Comparison of ENCODE assay signal across 22 cellular contexts in genomic region chr2:95298471-95299111, GRCh38. TPM values are rescaled to one million over a fixed set of nuclear protein-coding genes. Genes with fewer than 3 reads are reported as not detected.
A peak's percentile ranks its signal among the peaks of the same experiment; 100 is the strongest.
DNase-seq lines count a peak whose midpoint lies in the region; ATAC-seq and TF ChIP-seq lines count a peak whose summit lies in the region.
"Had no signal": no experiment of that assay in that cellular context is flagged by ENCODE, and none has a peak within 500 bp of the region (broad histone marks: within the 10 kb centered on the region; RNA-seq: fewer than 3 reads in every experiment).

No MANE protein-coding gene starts in this region.

- 88% methylated on average over 9 of the region's 9 CpGs for WGBS in thyroid gland, 2 donors

- no peak overlapping the region for H3K27ac ChIP-seq in foreskin keratinocyte
- peak overlapping the region; percentile 94 to 99 (median 99) for H3K27ac ChIP-seq in thyroid gland
- H3K27ac ChIP-seq: RWPE1 had no signal

- no peak for TF ChIP-seq POLR2A in thyroid gland (IDR thresholded peaks at IDR 0.05)

- POLR2A ChIA-PET in T-cell (lab: Charles Lee) = no interaction called here

- CTCF ChIA-PET in T-cell (lab: Charles Lee) = no interaction called here

- no peak overlapping the region for H3K4me3 ChIP-seq in thyroid gland (replicated peaks in 1 of 3)
- H3K4me3 ChIP-seq: K562 had no signal

- H3K4me1 ChIP-seq in foreskin keratinocyte = no peaks in the 10 kb centered on the region
- H3K4me1 ChIP-seq in thyroid gland = peaks cover 35 to 70% of the 10 kb centered on the region in 2 donors
- H3K4me1 ChIP-seq: BE2C, Caco-2 had no signal

- no peaks in the 10 kb centered on the region for H3K36me3 ChIP-seq in thyroid gland
- H3K36me3 ChIP-seq: BE2C had no signal

- peaks cover 87% of the 10 kb centered on the region for H3K4me1 Mint-ChIP-seq in brain
- peaks cover 0 to 5% (median 0%) of the 10 kb centered on the region in 3 donors for H3K4me1 Mint-ChIP-seq in T-cell
- H3K4me1 Mint-ChIP-seq: CD4-positive, CD25-positive, alpha-beta regulatory T cell had no signal

- peak; percentile 68 for ATAC-seq in foreskin keratinocyte
- no peak for ATAC-seq in T-cell (replicated peaks in 1 of 4)
- ATAC-seq in GM18858 (IDR thresholded peaks at IDR 0.05; ENCODE audit: unreplicated experiment) = no peak
- ATAC-seq: K562, PC-3, SK-N-SH treated with all-trans-retinoic acid at 6 μM for 48 hours had no signal

- H3K9me3 ChIP-seq in thyroid gland = no peaks in the 10 kb centered on the region
- H3K9me3 ChIP-seq: BE2C, Caco-2 had no signal

- H3K27me3 Mint-ChIP-seq in brain (peaks cover 3% of the 10 kb centered on the region), T-cell (peaks cover 0 to 4% of the 10 kb centered on the region in 2 donors)
- H3K27me3 Mint-ChIP-seq: CD4-positive, CD25-positive, alpha-beta regulatory T cell had no signal

- H3K9me3 Mint-ChIP-seq in brain (peaks cover 0 to 2% (median 0%) of the 10 kb centered on the region in 5 experiments), T-cell (no peaks in the 10 kb centered on the region)
- H3K9me3 Mint-ChIP-seq: CD4-positive, CD25-positive, alpha-beta regulatory T cell had no signal

- intact Hi-C loops in thyroid gland (cut with DNase I) = no loop called here

- TF ChIP-seq CTCF in brain (conservative IDR thresholded peaks at IDR 0.05) (no peak), foreskin keratinocyte (conservative IDR thresholded peaks at IDR 0.05) (no peak), thyroid gland (IDR thresholded peaks at IDR 0.05) (no peak)

- H3K27me3 ChIP-seq in foreskin keratinocyte (peaks cover 38% of the 10 kb centered on the region), thyroid gland (no peaks in the 10 kb centered on the region)
- H3K27me3 ChIP-seq: BE2C had no signal

- no peaks in the 10 kb centered on the region for H3K36me3 Mint-ChIP-seq in brain
- H3K36me3 Mint-ChIP-seq in T-cell = no peaks in the 10 kb centered on the region
- H3K36me3 Mint-ChIP-seq: CD4-positive, CD25-positive, alpha-beta regulatory T cell had no signal

- peak; percentile 39 for DNase-seq in DMS 273 (lab: John Stamatoyannopoulos, UW; ENCODE audit: unreplicated experiment)
- DNase-seq in DMS 273 treated with DMSO at 0.1 percent for 48 hours (lab: John Stamatoyannopoulos, UW) = no peak
- DNase-seq in foreskin keratinocyte = peak in 1 of 2 donors; percentile 26
- DNase-seq in thyroid gland = no peak
- no peak for DNase-seq in T-cell
- no peak for DNase-seq in iPS-NIHi11 (ENCODE audit: low spot score)
- DNase-seq: 8988T; BE2C; Caco-2; CD4-positive, CD25-positive, alpha-beta regulatory T cell; HCEC 1CT; NCI-H1105 treated with DMSO at 0.1 percent for 48 hours; NCI-H1694; NCI-H2227 treated with DMSO at 0.1 percent for 48 hours; NCI-H510A treated with DMSO at 0.1 percent for 48 hours; PC-3; SIG-M5 had no signal

- H3K4me3 Mint-ChIP-seq in brain = peak overlapping the region in 4 of 5 experiments; percentile 21 to 90 (median 66)
- H3K4me3 Mint-ChIP-seq in T-cell = no peak overlapping the region
- H3K4me3 Mint-ChIP-seq: CD4-positive, CD25-positive, alpha-beta regulatory T cell had no signal

- peak overlapping the region in 4 of 5 experiments; percentile 83 to 99 (median 91) for H3K27ac Mint-ChIP-seq in brain
- no peak overlapping the region for H3K27ac Mint-ChIP-seq in T-cell
- H3K27ac Mint-ChIP-seq: CD4-positive, CD25-positive, alpha-beta regulatory T cell had no signal

RNA-seq across cellular contexts. Expression of gene KCNIP3, which starts 1.4 kb away (rescaled TPM):
- polyA plus RNA-seq in brain (ENCODE audit: insufficient read depth, low read depth, low replicate concordance) (29.5 TPM), foreskin keratinocyte (7.1 and 9.2 TPM in 2 replicates)
- total RNA-seq in foreskin keratinocyte (6.4 and 9.0 TPM in 2 replicates), thyroid gland (10 to 100 TPM; 37.1 to 66.5 (median 51.1) TPM), T-cell (not detected)
- total RNA-seq: Caco-2; CD4-positive, CD25-positive, alpha-beta regulatory T cell had no signal
- polyA plus RNA-seq: CD4-positive, CD25-positive, alpha-beta regulatory T cell; K562 had no signal

RNA-seq across cellular contexts. Expression of gene PROM2, which starts 24.3 kb away (rescaled TPM):
- 1.7 TPM for polyA plus RNA-seq in brain (ENCODE audit: insufficient read depth, low read depth, low replicate concordance)
- 38.4 and 40.7 TPM in 2 replicates for total RNA-seq in foreskin keratinocyte
- 25.4 and 26.6 TPM in 2 replicates for polyA plus RNA-seq in foreskin keratinocyte
- total RNA-seq in thyroid gland = 10 to 100 TPM; 16.7 to 24.3 (median 22.0) TPM
- 1 to 10 TPM in 2 of 5 donors, under 1 TPM in 3; 0.30 to 2.1 (median 0.40) TPM for total RNA-seq in T-cell
- total RNA-seq: K562 had no signal
- polyA plus RNA-seq: CD4-positive, CD25-positive, alpha-beta regulatory T cell; K562 had no signal

Comparison
In these comparisons a context has a peak if more than half of its experiments do, and no peak if none do; other contexts are left out.
1. H3K27ac Mint-ChIP-seq: peak in brain (4 of 5); none in T-cell (0 of 2).
2. H3K4me3 Mint-ChIP-seq: peak in brain (4 of 5); none in T-cell (0 of 3).
3. RNA of gene PROM2, which starts 24.3 kb away (total RNA-seq): 38.4 to 40.7 TPM in foreskin keratinocyte and 16.7 to 24.3 TPM in thyroid gland; 0.30 to 2.1 TPM in T-cell; every median in the first group is over 4 times any median in the second.